ENCODE assay signal across 8 cellular contexts in genomic region chr15:85443593-85444328, GRCh38.
DNase-seq lines count a peak whose midpoint lies in the region; ATAC-seq, FAIRE-seq and TF ChIP-seq lines count a peak whose summit lies in the region.

No MANE protein-coding gene starts in this region.

- no peak overlapping the region for H3K27ac ChIP-seq in K562 (ENCODE audit: extremely low read depth, low read depth, low read length)
- no peak overlapping the region for H3K27ac ChIP-seq in right lobe of liver

- POLR2A ChIA-PET in K562 (lab: Yijun Ruan, JAX) = interaction anchor here (0.7 kb wide), 1 partner anchor 529 kb away, joined by 3 read pairs; no protein-coding TSS in a partner anchor

- H3K9me3 ChIP-seq in K562 (replicated peaks; ENCODE audit: control insufficient read depth, insufficient read depth, low read depth, low read length) = no peaks in the 10 kb centered on the region
- H3K9me3 ChIP-seq in right lobe of liver = no peaks in the 10 kb centered on the region

- no peak for TF ChIP-seq RAD21 in K562 (CRISPR knock-in tag; conservative IDR thresholded peaks at IDR 0.05 in 1 of 2, IDR thresholded peaks at IDR 0.05 in 1 of 2)

- H3K9ac ChIP-seq in K562 (ENCODE audit: insufficient read depth in 1 of 2, low read depth in 2 of 2, low read length in 2 of 2) = no peak overlapping the region

- no peaks in the 10 kb centered on the region for H4K20me1 ChIP-seq in K562 (replicated peaks; ENCODE audit: control insufficient read depth, insufficient read depth, low read length)

- peak; percentile 9 to 36 for DNase-seq in stimulated activated CD4-positive, alpha-beta T cell treated with anti-CD3 and anti-CD28 coated beads, Interleukin-2, amount 100 ng/mL, for 24 hours
- no peak for DNase-seq in stimulated activated CD4-positive, alpha-beta T cell treated with anti-CD3 and anti-CD28 coated beads, Interleukin-4, amount 100 ng/mL, for 4 hours
- DNase-seq in NCI-H2171 (lab: John Stamatoyannopoulos, UW) = peak; percentile 51
- DNase-seq in K562 (ENCODE audit: extremely low read depth in 1 of 4, low spot score in 3 of 4) = no peak
- DNase-seq in right lobe of liver = no peak
- DNase-seq in cerebellar nuclear complex (lab: John Stamatoyannopoulos, UW) = no peak
- no peak for DNase-seq in head of caudate nucleus

- no peak for TF ChIP-seq EP300 in K562 (IDR thresholded peaks at IDR 0.05; ENCODE audit: low read length)

- TF ChIP-seq POLR2A in K562 (conservative IDR thresholded peaks at IDR 0.05) (no peak), right lobe of liver (IDR thresholded peaks at IDR 0.05) (no peak)

- CTCF ChIA-PET in K562 (lab: Yijun Ruan, JAX; ENCODE audit: low intra/inter-chr PET ratio) = no interaction called here

- TF ChIP-seq CTCF in K562 (IDR thresholded peaks at IDR 0.05 in 2 of 3, conservative IDR thresholded peaks at IDR 0.05 in 1 of 3; ENCODE audit: insufficient read depth in 2 of 3, low read depth in 1 of 3, low read length in 3 of 3) (no peak), right lobe of liver (IDR thresholded peaks at IDR 0.05) (peak in 3 of 4 donors; percentile 5 to 25 (median 9))

- no peaks in the 10 kb centered on the region for H3K36me3 ChIP-seq in K562 (ENCODE audit: control insufficient read depth, insufficient read depth, low read length)
- H3K36me3 ChIP-seq in right lobe of liver = no peaks in the 10 kb centered on the region

- FAIRE-seq in K562 (lab: Jason Lieb, UNC) = no peak

- 0% methylated on average over 6 of the region's 6 CpGs for WGBS in K562 (ENCODE audit: insufficient coverage, low coverage, missing lambda C conversion rate)
- 66% methylated on average over 6 of the region's 6 CpGs for WGBS in right lobe of liver (ENCODE audit: insufficient coverage, low coverage, low lambda C conversion rate, missing lambda C conversion rate)

- H3K4me2 ChIP-seq in K562 (ENCODE audit: insufficient read depth, low read length) = no peak overlapping the region

- H3K27me3 ChIP-seq in K562 (ENCODE audit: control insufficient read depth in 2 of 2, insufficient read depth in 2 of 2, low read length in 2 of 2) (no peaks in the 10 kb centered on the region), right lobe of liver (no peaks in the 10 kb centered on the region)

- BruUV-seq in K562 (replicated peaks; lab: Mats Ljungman, UMichigan) = no TSS peak

- no peaks in the 10 kb centered on the region for H3K79me2 ChIP-seq in K562 (ENCODE audit: control insufficient read depth, insufficient read depth, low read length)

- in situ Hi-C loops in K562 (cut with MboI) = no loop called here

- peak; percentile 80 for ATAC-seq in HG02943 (IDR thresholded peaks at IDR 0.05; ENCODE audit: low read depth, unreplicated experiment)
- ATAC-seq in K562 = no peak
- peak; percentile 77 to 93 (median 86) for ATAC-seq in right lobe of liver

- no peak overlapping the region for H2AFZ ChIP-seq in K562 (ENCODE audit: low read depth, low read length)

- no peaks in the 10 kb centered on the region for H3K4me1 ChIP-seq in K562 (replicated peaks in 1 of 2; ENCODE audit: control insufficient read depth in 2 of 2, insufficient read depth in 2 of 2, low read length in 2 of 2)
- peaks cover 0 to 3% (median 0%) of the 10 kb centered on the region in 4 donors for H3K4me1 ChIP-seq in right lobe of liver

- intact Hi-C loops in K562 (cut with micrococcal nuclease) (no loop called here), right lobe of liver (cut with DNase I) (no loop called here), head of caudate nucleus (cut with DNase I) (no loop called here)

- H3K9me1 ChIP-seq in K562 (ENCODE audit: control insufficient read depth, insufficient read depth, low read length) = no peaks in the 10 kb centered on the region

- no peak overlapping the region for H3K4me3 ChIP-seq in K562
- no peak overlapping the region for H3K4me3 ChIP-seq in right lobe of liver

TF ChIP-seq in K562, 482 proteins besides CTCF, POLR2A, EP300 and RAD21:
- no peak for TF ChIP-seq ZNF140 (CRISPR knock-in tag; IDR thresholded peaks at IDR 0.05)
- TF ChIP-seq RFX1 (IDR thresholded peaks at IDR 0.05) = peak; percentile 78
- no peak for TF ChIP-seq MCM3 (IDR thresholded peaks at IDR 0.05)
- no peak for TF ChIP-seq NFIC (IDR thresholded peaks at IDR 0.05)
- TF ChIP-seq ZNF121 (CRISPR knock-in tag; conservative IDR thresholded peaks at IDR 0.05) = no peak
- TF ChIP-seq FOXJ2 (tag; IDR thresholded peaks at IDR 0.05) = peak; percentile 57; the same call in 1 of the 2 replicates
TF ChIP-seq in K562: peak in this region for 2.

Comparison
In these comparisons a context has a peak if more than half of its experiments do, and no peak if none do; other contexts are left out.
1. DNase-seq: peak in stimulated activated CD4-positive, alpha-beta T cell treated with anti-CD3 and anti-CD28 coated beads, Interleukin-2, amount 100 ng/mL, for 24 hours (2 of 2) and NCI-H2171 (single experiment); none in stimulated activated CD4-positive, alpha-beta T cell treated with anti-CD3 and anti-CD28 coated beads, Interleukin-4, amount 100 ng/mL, for 4 hours (0 of 2), K562 (0 of 4), right lobe of liver (0 of 3), cerebellar nuclear complex (0 of 2) and head of caudate nucleus (0 of 42).
2. CTCF ChIP-seq: peak in right lobe of liver (3 of 4); none in K562 (0 of 3).